ENCODE assay signal across 10 cellular contexts in genomic region chr14:24398298-24398942, GRCh38. TPM values are rescaled to one million over a fixed set of nuclear protein-coding genes. Genes with fewer than 3 reads are reported as not detected.
DNase-seq lines count a peak whose midpoint lies in the region; ATAC-seq, FAIRE-seq and TF ChIP-seq lines count a peak whose summit lies in the region.
"Had no signal": no experiment of that assay in that cellular context is flagged by ENCODE, and none has a peak within 500 bp of the region (broad histone marks: within the 10 kb centered on the region; RNA-seq: fewer than 3 reads in every experiment).

No MANE protein-coding gene starts in this region.

- no peaks in the 10 kb centered on the region for H3K27me3 ChIP-seq in endodermal cell (ENCODE audit: control insufficient read depth, insufficient read depth, low read length, poor library complexity, severe bottlenecking)
- H3K27me3 ChIP-seq in muscle layer of colon (ENCODE audit: control insufficient read depth in 1 of 2, insufficient read depth in 2 of 2, low read length in 2 of 2) = no peaks in the 10 kb centered on the region

- in situ Hi-C loops in GM13977 (cut with MboI; ENCODE audit: low pct_unique_long_range_greater_than_20kb, low sequenced_read_pairs, unreplicated experiment) = no loop called here

- no peaks in the 10 kb centered on the region for H3K9me3 Mint-ChIP-seq in activated naive CD8-positive, alpha-beta T cell treated with anti-CD3 and anti-CD28 coated beads for 36 hours
- no peaks in the 10 kb centered on the region for H3K9me3 Mint-ChIP-seq in activated naive CD8-positive, alpha-beta T cell treated with anti-CD3 and anti-CD28 coated beads, Interleukin-2, amount 50 U/mL, for 24 hours
- H3K9me3 Mint-ChIP-seq in endodermal cell = no peaks in the 10 kb centered on the region
- no peaks in the 10 kb centered on the region for H3K9me3 Mint-ChIP-seq in activated naive CD4-positive, alpha-beta T cell treated with anti-CD3 and anti-CD28 coated beads, Interleukin-2, amount 10 ng/mL, durations not matched to agents 7 days and 5 days

- ATAC-seq in activated naive CD8-positive, alpha-beta T cell treated with anti-CD3 and anti-CD28 coated beads, Interleukin-2, amount 50 U/mL, for 24 hours = no peak

- H3K4me3 Mint-ChIP-seq in activated naive CD8-positive, alpha-beta T cell treated with anti-CD3 and anti-CD28 coated beads for 36 hours = peak overlapping the region; percentile 23
- no peak overlapping the region for H3K4me3 Mint-ChIP-seq in activated naive CD8-positive, alpha-beta T cell treated with anti-CD3 and anti-CD28 coated beads, Interleukin-2, amount 50 U/mL, for 24 hours
- peak overlapping the region; percentile 72 for H3K4me3 Mint-ChIP-seq in endodermal cell
- no peak overlapping the region for H3K4me3 Mint-ChIP-seq in activated naive CD4-positive, alpha-beta T cell treated with anti-CD3 and anti-CD28 coated beads, Interleukin-2, amount 10 ng/mL, durations not matched to agents 7 days and 5 days

- no peaks in the 10 kb centered on the region for H3K36me3 Mint-ChIP-seq in activated naive CD8-positive, alpha-beta T cell treated with anti-CD3 and anti-CD28 coated beads for 36 hours
- H3K36me3 Mint-ChIP-seq in activated naive CD8-positive, alpha-beta T cell treated with anti-CD3 and anti-CD28 coated beads, Interleukin-2, amount 50 U/mL, for 24 hours (ENCODE audit: low read depth) = no peaks in the 10 kb centered on the region
- H3K36me3 Mint-ChIP-seq in endodermal cell (ENCODE audit: low read depth) = no peaks in the 10 kb centered on the region
- H3K36me3 Mint-ChIP-seq in activated naive CD4-positive, alpha-beta T cell treated with anti-CD3 and anti-CD28 coated beads, Interleukin-2, amount 10 ng/mL, durations not matched to agents 7 days and 5 days = no peaks in the 10 kb centered on the region

- WGBS in endodermal cell (ENCODE audit: insufficient coverage in 1 of 2, insufficient read length in 1 of 2), 2 experiments = 46 to 62% methylated on average over 2 to 5 of the region's 18 CpGs

- H3K36me3 ChIP-seq in endodermal cell (ENCODE audit: control insufficient read depth, insufficient read depth, low read length) (no peaks in the 10 kb centered on the region), muscle layer of colon (ENCODE audit: insufficient read depth, low read length) (no peaks in the 10 kb centered on the region)

- no peak overlapping the region for H3K27ac Mint-ChIP-seq in activated naive CD8-positive, alpha-beta T cell treated with anti-CD3 and anti-CD28 coated beads for 36 hours
- no peak overlapping the region for H3K27ac Mint-ChIP-seq in activated naive CD8-positive, alpha-beta T cell treated with anti-CD3 and anti-CD28 coated beads, Interleukin-2, amount 50 U/mL, for 24 hours
- no peak overlapping the region for H3K27ac Mint-ChIP-seq in endodermal cell
- H3K27ac Mint-ChIP-seq in activated naive CD4-positive, alpha-beta T cell treated with anti-CD3 and anti-CD28 coated beads, Interleukin-2, amount 10 ng/mL, durations not matched to agents 7 days and 5 days = no peak overlapping the region

- peaks cover 4% of the 10 kb centered on the region for H3K4me1 Mint-ChIP-seq in activated naive CD8-positive, alpha-beta T cell treated with anti-CD3 and anti-CD28 coated beads for 36 hours
- H3K4me1 Mint-ChIP-seq in activated naive CD8-positive, alpha-beta T cell treated with anti-CD3 and anti-CD28 coated beads, Interleukin-2, amount 50 U/mL, for 24 hours = peaks cover 4% of the 10 kb centered on the region
- H3K4me1 Mint-ChIP-seq in endodermal cell = peaks cover 33% of the 10 kb centered on the region
- peaks cover 8% of the 10 kb centered on the region for H3K4me1 Mint-ChIP-seq in activated naive CD4-positive, alpha-beta T cell treated with anti-CD3 and anti-CD28 coated beads, Interleukin-2, amount 10 ng/mL, durations not matched to agents 7 days and 5 days

- H3K9ac ChIP-seq in endodermal cell (ENCODE audit: extremely low read depth, low read length, poor library complexity, severe bottlenecking) (no peak overlapping the region), muscle layer of colon (ENCODE audit: low read length) (peak overlapping the region; percentile 35)

- H3K4me3 ChIP-seq in endodermal cell (ENCODE audit: low read length) = no peak overlapping the region
- H3K4me3 ChIP-seq in muscle layer of colon (ENCODE audit: low read depth in 1 of 2, low read length in 2 of 2) = peak overlapping the region; percentile 70 to 77

- H3K27ac ChIP-seq in endodermal cell (ENCODE audit: low read depth, low read length) = no peak overlapping the region
- H3K27ac ChIP-seq in muscle layer of colon (ENCODE audit: low read depth, low read length) = peak overlapping the region; percentile 59

- peaks cover 6% of the 10 kb centered on the region for H3K27me3 Mint-ChIP-seq in activated naive CD8-positive, alpha-beta T cell treated with anti-CD3 and anti-CD28 coated beads for 36 hours
- H3K27me3 Mint-ChIP-seq in activated naive CD8-positive, alpha-beta T cell treated with anti-CD3 and anti-CD28 coated beads, Interleukin-2, amount 50 U/mL, for 24 hours = peaks cover 9% of the 10 kb centered on the region
- peaks cover 7% of the 10 kb centered on the region for H3K27me3 Mint-ChIP-seq in endodermal cell (ENCODE audit: insufficient read depth)
- peaks cover 71% of the 10 kb centered on the region for H3K27me3 Mint-ChIP-seq in activated naive CD4-positive, alpha-beta T cell treated with anti-CD3 and anti-CD28 coated beads, Interleukin-2, amount 10 ng/mL, durations not matched to agents 7 days and 5 days

- CTCF ChIA-PET in activated naive CD4-positive, alpha-beta T cell treated with anti-CD3 and anti-CD28 coated beads, Interleukin-2, amount 10 ng/mL, durations not matched to agents 7 days and 5 days (lab: Charles Lee) = interaction anchor here (0.8 to 1.8 kb wide), 3 partner anchors 11 to 39 kb away, joined by 3 to 8 read pairs (median 3); no protein-coding TSS in a partner anchor

- no peak for FAIRE-seq in HTR-8/SVneo (lab: Jason Lieb, UNC)

- H3K4me1 ChIP-seq in endodermal cell (ENCODE audit: control insufficient read depth, insufficient read depth, low read length) (peaks cover 3% of the 10 kb centered on the region), muscle layer of colon (ENCODE audit: insufficient read depth, low read length) (peaks cover 47% of the 10 kb centered on the region)

- no peak for TF ChIP-seq CTCF in endodermal cell (conservative IDR thresholded peaks at IDR 0.05)
- TF ChIP-seq CTCF in GM13977 (IDR thresholded peaks at IDR 0.05; ENCODE audit: extremely low read depth, insufficient read depth, missing control alignments) = no peak

- no peak for DNase-seq in activated naive CD8-positive, alpha-beta T cell treated with anti-CD3 and anti-CD28 coated beads for 36 hours
- DNase-seq in activated naive CD8-positive, alpha-beta T cell treated with anti-CD3 and anti-CD28 coated beads, Interleukin-2, amount 50 U/mL, for 24 hours = no peak
- peak; percentile 80 for DNase-seq in endodermal cell
- no peak for DNase-seq in NCI-H187 (lab: John Stamatoyannopoulos, UW)
- no peak for DNase-seq in HTR-8/SVneo (ENCODE audit: insufficient read length, low spot score)
- DNase-seq in GM13977 (ENCODE audit: low spot score) = no peak
- DNase-seq in activated naive CD4-positive, alpha-beta T cell treated with anti-CD3 and anti-CD28 coated beads, Interleukin-2, amount 10 ng/mL, durations not matched to agents 7 days and 5 days = no peak
- DNase-seq: AML-193, NCI-H2081 treated with DMSO at 0.1 percent for 48 hours had no signal

- no peaks in the 10 kb centered on the region for H3K9me3 ChIP-seq in endodermal cell (ENCODE audit: control insufficient read depth, low read length)
- no peaks in the 10 kb centered on the region for H3K9me3 ChIP-seq in muscle layer of colon (ENCODE audit: low read length)

RNA-seq across cellular contexts. Expression of gene NYNRIN, which starts 0.4 kb away (rescaled TPM):
- under 1 TPM; 0.08 to 0.10 TPM for total RNA-seq in activated naive CD8-positive, alpha-beta T cell treated with anti-CD3 and anti-CD28 coated beads for 36 hours
- 10 to 100 TPM; 19.5 to 19.7 TPM for total RNA-seq in endodermal cell
- polyA plus RNA-seq in endodermal cell (2013, experiment 1 of 2) = 26.5 TPM
- 26.2 TPM for polyA plus RNA-seq in endodermal cell (2013, experiment 2 of 2)

RNA-seq across cellular contexts. Expression of gene NFATC4, which starts 30.4 kb away (rescaled TPM):
- total RNA-seq in activated naive CD8-positive, alpha-beta T cell treated with anti-CD3 and anti-CD28 coated beads for 36 hours = 1 to 10 TPM in 1 of 2 experiments, under 1 TPM in 1; 0.54 to 1.1 TPM
- total RNA-seq in endodermal cell = 10 to 100 TPM; 24.8 to 34.1 TPM
- polyA plus RNA-seq in endodermal cell (2013, experiment 1 of 2) = 90.1 TPM
- 70.2 TPM for polyA plus RNA-seq in endodermal cell (2013, experiment 2 of 2)

RNA-seq across cellular contexts. Expression of gene CBLN3, which starts 31.0 kb away (rescaled TPM):
- 1 to 10 TPM; 5.5 to 6.4 TPM for total RNA-seq in activated naive CD8-positive, alpha-beta T cell treated with anti-CD3 and anti-CD28 coated beads for 36 hours
- total RNA-seq in endodermal cell = 1 to 10 TPM; 2.1 to 2.4 TPM
- 0.46 TPM for polyA plus RNA-seq in endodermal cell (2013, experiment 1 of 2)
- polyA plus RNA-seq in endodermal cell (2013, experiment 2 of 2) = 0.83 TPM

RNA-seq across cellular contexts. Expression of gene KHNYN, which starts 31.3 kb away (rescaled TPM):
- total RNA-seq in activated naive CD8-positive, alpha-beta T cell treated with anti-CD3 and anti-CD28 coated beads for 36 hours = 10 to 100 TPM; 47.3 to 48.7 TPM
- total RNA-seq in endodermal cell = 10 to 100 TPM; 46.2 to 46.6 TPM
- 34.2 TPM for polyA plus RNA-seq in endodermal cell (2013, experiment 1 of 2)
- 29.1 TPM for polyA plus RNA-seq in endodermal cell (2013, experiment 2 of 2)

RNA-seq across cellular contexts. Expression of gene SDR39U1, which starts 44.2 kb away (rescaled TPM):
- total RNA-seq in activated naive CD8-positive, alpha-beta T cell treated with anti-CD3 and anti-CD28 coated beads for 36 hours = 10 to 100 TPM; 57.8 to 59.0 TPM
- total RNA-seq in endodermal cell = 10 to 100 TPM; 40.4 to 41.3 TPM
- 72.3 TPM for polyA plus RNA-seq in endodermal cell (2013, experiment 1 of 2)
- 58.7 TPM for polyA plus RNA-seq in endodermal cell (2013, experiment 2 of 2)

Comparison
In these comparisons a context has a peak if more than half of its experiments do, and no peak if none do; other contexts are left out.
1. H3K4me3 Mint-ChIP-seq: peak in activated naive CD8-positive, alpha-beta T cell treated with anti-CD3 and anti-CD28 coated beads for 36 hours (single experiment) and endodermal cell (single experiment); none in activated naive CD8-positive, alpha-beta T cell treated with anti-CD3 and anti-CD28 coated beads, Interleukin-2, amount 50 U/mL, for 24 hours (single experiment) and activated naive CD4-positive, alpha-beta T cell treated with anti-CD3 and anti-CD28 coated beads, Interleukin-2, amount 10 ng/mL, durations not matched to agents 7 days and 5 days (single experiment).
2. RNA of gene NYNRIN, which starts 0.4 kb away (total RNA-seq): 19.5 to 19.7 TPM in endodermal cell; 0.08 to 0.10 TPM in activated naive CD8-positive, alpha-beta T cell treated with anti-CD3 and anti-CD28 coated beads for 36 hours; every median in the first group is over 10 times any median in the second.
3. RNA of gene NFATC4, which starts 30.4 kb away (total RNA-seq): 24.8 to 34.1 TPM in endodermal cell; 0.54 to 1.1 TPM in activated naive CD8-positive, alpha-beta T cell treated with anti-CD3 and anti-CD28 coated beads for 36 hours; every median in the first group is over 10 times any median in the second.